9 cellular contexts compared by ENCODE assay signal in the genomic region with DNA sequence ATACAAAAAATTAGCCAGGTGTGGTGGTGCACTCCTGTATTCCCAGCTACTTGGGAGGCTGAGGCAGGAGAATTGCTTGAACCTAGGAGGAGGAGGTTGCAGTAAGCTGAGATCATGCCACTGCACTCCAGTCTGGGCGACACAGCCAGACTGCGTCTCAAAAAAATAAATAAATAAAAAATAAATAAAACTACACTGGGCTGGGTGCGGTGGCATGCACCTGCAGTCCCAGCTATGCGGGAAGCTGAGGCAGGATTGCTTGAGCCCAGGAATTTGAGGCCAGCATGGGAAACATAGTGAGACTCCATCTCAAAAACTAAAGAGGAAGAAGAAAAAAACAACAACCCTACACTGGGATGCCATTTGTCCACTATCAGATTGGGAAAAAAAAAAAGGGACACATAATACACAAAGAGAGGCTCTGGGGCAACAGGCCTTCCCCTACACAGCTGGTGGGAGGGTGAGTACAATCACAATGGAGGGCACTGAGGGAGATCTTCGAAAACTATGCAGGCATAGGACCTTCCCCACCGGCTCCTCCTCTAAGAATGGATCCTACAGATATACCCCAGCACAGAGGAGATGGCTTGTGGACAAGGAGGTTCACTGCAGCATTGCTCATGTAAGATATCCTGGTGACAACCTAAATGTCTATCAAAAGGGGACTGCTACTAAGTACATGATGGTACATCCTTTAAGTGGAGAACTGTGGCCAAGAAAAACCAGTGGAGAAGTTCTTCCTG. TPM values are rescaled to one million over a fixed set of nuclear protein-coding genes. Genes with fewer than 3 reads are reported as not detected.
DNase-seq lines count a peak whose midpoint lies in the region; ATAC-seq, FAIRE-seq and TF ChIP-seq lines count a peak whose summit lies in the region.
"Not testable (repeated sequence)": the region's sequence is repeated elsewhere in the genome, so short reads cannot be mapped to it uniquely, and the experiment has no call there.
"Had no signal": no experiment of that assay in that cellular context is flagged by ENCODE, and none has a peak within 500 bp of the region (broad histone marks: within the 10 kb centered on the region; RNA-seq: fewer than 3 reads in every experiment).

No MANE protein-coding gene starts in this region.

- not testable (repeated sequence) for H3K27me3 ChIP-seq in IMR-90 (ENCODE audit: control insufficient read depth, insufficient read depth, low read length); bronchial epithelial cell (ENCODE audit: control insufficient read depth, insufficient read depth, low read length); endothelial cell of umbilical vein (ENCODE audit: control insufficient read depth in 2 of 2, insufficient read depth in 2 of 2, low read length in 2 of 2); stomach

- not testable (repeated sequence) for TF ChIP-seq POLR2A in IMR-90 (IDR thresholded peaks at IDR 0.05; ENCODE audit: low read depth, low read length); endothelial cell of umbilical vein (IDR thresholded peaks at IDR 0.05; ENCODE audit: low read depth, low read length); stomach (IDR thresholded peaks at IDR 0.05)

- H2BK15ac ChIP-seq in IMR-90 (ENCODE audit: low read depth, low read length): not testable (repeated sequence)

- not testable (repeated sequence) for H2AK5ac ChIP-seq in IMR-90 (ENCODE audit: low read depth, low read length)

- peaks cover 19% of the 10 kb centered on the region in 2 experiments; a peak in 3 of 4 replicates for H3K79me1 ChIP-seq in IMR-90 (ENCODE audit: low read depth in 1 of 2, low read length in 2 of 2)

- TF ChIP-seq CTCF in IMR-90 (conservative IDR thresholded peaks at IDR 0.05; ENCODE audit: low read depth, low read length); bronchial epithelial cell (IDR thresholded peaks at IDR 0.05; ENCODE audit: insufficient read depth, low read length, severe bottlenecking); endothelial cell of umbilical vein (IDR thresholded peaks at IDR 0.05; ENCODE audit: extremely low read depth in 1 of 2, insufficient read depth in 1 of 2, low read depth in 1 of 2, low read length in 2 of 2); omental fat pad (IDR thresholded peaks at IDR 0.05); stomach (IDR thresholded peaks at IDR 0.05): not testable (repeated sequence)

- not testable (repeated sequence) for H3K14ac ChIP-seq in IMR-90 (replicated peaks; ENCODE audit: low read depth, low read length)

- not testable (repeated sequence) for ATAC-seq in IMR-90 (ENCODE audit: low read depth); left lobe of liver; omental fat pad (ENCODE audit: low FRiP score)

- not testable (repeated sequence) for H3K9me3 ChIP-seq in IMR-90 (ENCODE audit: control insufficient read depth, insufficient read depth, low read length); endothelial cell of umbilical vein (replicated peaks; ENCODE audit: control insufficient read depth, insufficient read depth, low read length); stomach

- not testable (repeated sequence) for H2BK5ac ChIP-seq in IMR-90 (ENCODE audit: low read depth, low read length, poor library complexity, severe bottlenecking)

- H3K56ac ChIP-seq in IMR-90 (ENCODE audit: extremely low read depth, insufficient read depth, low read length): not testable (repeated sequence)

- H3K4me2 ChIP-seq in IMR-90 (ENCODE audit: low read depth, low read length); endothelial cell of umbilical vein (ENCODE audit: insufficient read depth, low read length): not testable (repeated sequence)

- H3K9me1 ChIP-seq in IMR-90 (ENCODE audit: insufficient read depth, low read length); endothelial cell of umbilical vein (replicated peaks; ENCODE audit: control insufficient read depth, extremely low read depth, insufficient read depth, low read length): not testable (repeated sequence)

- H3K4ac ChIP-seq in IMR-90 (ENCODE audit: low read depth, low read length): not testable (repeated sequence)

- H3K23ac ChIP-seq in IMR-90 (ENCODE audit: low read depth, low read length): not testable (repeated sequence)

- H3K4me1 ChIP-seq in IMR-90 (ENCODE audit: control insufficient read depth, insufficient read depth, low read length); endothelial cell of umbilical vein (ENCODE audit: control insufficient read depth, extremely low read depth, insufficient read depth, low read length); stomach: not testable (repeated sequence)

- not testable (repeated sequence) for H3K27ac ChIP-seq in IMR-90 (ENCODE audit: insufficient read depth, low read length); endothelial cell of umbilical vein (ENCODE audit: insufficient read depth, low read depth, low read length); stomach

- H4K91ac ChIP-seq in IMR-90 (ENCODE audit: insufficient read depth, low read depth, low read length): not testable (repeated sequence)

- BruUV-seq in IMR-90 (replicated peaks; lab: Mats Ljungman, UMichigan); endothelial cell of umbilical vein (replicated peaks; lab: Mats Ljungman, UMichigan): not testable (repeated sequence)

- H3K36me3 ChIP-seq in IMR-90 (ENCODE audit: control insufficient read depth, insufficient read depth, low read length) (peaks cover 32% of the 10 kb centered on the region), bronchial epithelial cell (ENCODE audit: control insufficient read depth, insufficient read depth, low read length) (peaks cover 23% of the 10 kb centered on the region), endothelial cell of umbilical vein (ENCODE audit: control insufficient read depth in 2 of 2, extremely low read depth in 1 of 2, insufficient read depth in 2 of 2, low read length in 2 of 2) (peaks cover 6 to 38% of the 10 kb centered on the region in 2 experiments), stomach (peaks cover 47 to 73% (median 66%) of the 10 kb centered on the region in 4 donors)

- not testable (repeated sequence) for H2BK120ac ChIP-seq in IMR-90 (ENCODE audit: low read depth, low read length)

- H4K5ac ChIP-seq in IMR-90 (ENCODE audit: low read depth, low read length): not testable (repeated sequence)

- not testable (repeated sequence) for TF ChIP-seq EP300 in stomach (IDR thresholded peaks at IDR 0.05)

- CTCF ChIA-PET in IMR-90 (lab: Yijun Ruan, JAX): interaction anchor here (1.3 kb wide), 1 partner anchor 13 kb away, joined by 6 read pairs; no protein-coding TSS in a partner anchor
- CTCF ChIA-PET in endothelial cell of umbilical vein (lab: Charles Lee): interaction anchor here (0.7 to 2.1 kb wide), 2 partner anchors 13 to 20 kb away, joined by 3 to 13 read pairs; a partner anchor contains a TSS

- H4K20me1 ChIP-seq in IMR-90 (ENCODE audit: insufficient read depth, low read length); endothelial cell of umbilical vein (replicated peaks; ENCODE audit: control insufficient read depth, extremely low read depth, insufficient read depth, low read length): not testable (repeated sequence)

- FAIRE-seq in bronchial epithelial cell (lab: Jason Lieb, UNC) (peak; percentile 28), endothelial cell of umbilical vein (lab: Jason Lieb, UNC) (peak; percentile 59)

- POLR2A ChIA-PET in IMR-90 (lab: Charles Lee; ENCODE audit: unreplicated experiment); endothelial cell of umbilical vein (lab: Charles Lee): not testable (repeated sequence)

- peak overlapping the region; percentile 21 for H2AK9ac ChIP-seq in IMR-90 (replicated peaks; ENCODE audit: low read depth, low read length, poor library complexity)

- H3K4me3 ChIP-seq in IMR-90 (ENCODE audit: insufficient read depth, low read depth, low read length); bronchial epithelial cell (ENCODE audit: low read depth, low read length); endothelial cell of umbilical vein (replicated peaks in 1 of 3; ENCODE audit: insufficient read depth in 1 of 3, low read depth in 1 of 3, low read length in 3 of 3); stomach: not testable (repeated sequence)

- not testable (repeated sequence) for H3K18ac ChIP-seq in IMR-90 (ENCODE audit: low read depth, low read length)

- dilution Hi-C loops in IMR-90 (cut with HindIII; ENCODE audit: low sequenced_read_pairs, unreplicated experiment); endothelial cell of umbilical vein (cut with MboI; ENCODE audit: extremely low pct_ligation_motif_present, low sequenced_read_pairs): not testable (repeated sequence)

- H3K79me2 ChIP-seq in endothelial cell of umbilical vein (ENCODE audit: control insufficient read depth, insufficient read depth, low read length): not testable (repeated sequence)

- no CpG with 5 or more reads among the region's 6 CpGs for WGBS in IMR-90 (ENCODE audit: extremely low coverage in 2 of 2, insufficient read length in 1 of 2), 2 experiments
- 92 to 96% (median 94%) methylated on average over 6 of the region's 6 CpGs for WGBS in stomach, 5 donors

- DNase-seq in IMR-90; bronchial epithelial cell (ENCODE audit: low read depth); endothelial cell of umbilical vein (ENCODE audit: low read depth, low spot score): not testable (repeated sequence)
- peak; percentile 53 for DNase-seq in activated CD8-positive, alpha-beta memory T cell treated with anti-CD3 and anti-CD28 coated beads, Interleukin-2, amount 50 U/mL, for 48 hours
- DNase-seq in left lobe of liver (ENCODE audit: low spot score) (peak; percentile 42), omental fat pad (ENCODE audit: low spot score) (peak; percentile 22), stomach (peak; percentile 26)

- H2BK20ac ChIP-seq in IMR-90 (ENCODE audit: low read depth, low read length): not testable (repeated sequence)

- H4K8ac ChIP-seq in IMR-90 (ENCODE audit: low read depth in 2 of 2, low read length in 2 of 2): not testable (repeated sequence)

- in situ Hi-C loops in IMR-90 (cut with MboI; ENCODE audit: low sequenced_read_pairs): not testable (repeated sequence)

- H3K9ac ChIP-seq in IMR-90 (ENCODE audit: low read depth, low read length); endothelial cell of umbilical vein (replicated peaks; ENCODE audit: extremely low read depth, insufficient read depth, low read length): not testable (repeated sequence)

- not testable (repeated sequence) for H2AFZ ChIP-seq in IMR-90 (replicated peaks; ENCODE audit: low read length, poor library complexity); endothelial cell of umbilical vein (ENCODE audit: low read depth, low read length)

- intact Hi-C loops in IMR-90 (cut with micrococcal nuclease); stomach (cut with DNase I; ENCODE audit: low total_unique reads): not testable (repeated sequence)
- intact Hi-C loops in endothelial cell of umbilical vein (cut with micrococcal nuclease): loop anchor here (2.0 kb wide), 1 partner anchor 21 kb away; a partner anchor contains a TSS

- not testable (repeated sequence) for TF ChIP-seq RAD21 in IMR-90 (IDR thresholded peaks at IDR 0.05; ENCODE audit: low read length)

RNA-seq across cellular contexts. Expression of a gene that starts 20.3 kb away (rescaled TPM):
- total RNA-seq in IMR-90 (2012; rRNA removed) (25.3 and 28.3 TPM in 2 replicates), bronchial epithelial cell (30.1 and 38.7 TPM in 2 replicates), endothelial cell of umbilical vein (33.5 and 58.4 TPM in 2 replicates), left lobe of liver (23.0 TPM), omental fat pad (10 to 100 TPM; 22.9 to 63.6 (median 41.6) TPM), stomach (10 to 100 TPM; 19.2 to 66.6 (median 35.6) TPM)
- polyA plus RNA-seq in IMR-90 (2012; rRNA removed) (17.1 and 18.8 TPM in 2 replicates), endothelial cell of umbilical vein (21.1 and 23.0 TPM in 2 replicates), stomach (1 to 10 TPM; 3.3 to 8.8 (median 7.5) TPM)
- 8.8 and 12.8 TPM in 2 replicates for polyA plus RNA-seq in IMR-90 (2012; cell fraction: cytosol; rRNA removed)
- polyA plus RNA-seq in IMR-90 (2012; cell fraction: nucleus; rRNA removed; ENCODE audit: low replicate concordance): 23.2 and 44.6 TPM in 2 replicates
- polyA plus RNA-seq in endothelial cell of umbilical vein (2011; cell fraction: cytosol; rRNA removed): 21.2 and 23.0 TPM in 2 replicates
- 83.3 and 85.6 TPM in 2 replicates for polyA plus RNA-seq in endothelial cell of umbilical vein (2011; cell fraction: nucleus; rRNA removed)
- 14.1 and 20.8 TPM in 2 replicates for polyA plus RNA-seq in endothelial cell of umbilical vein (2012)
- polyA minus RNA-seq in endothelial cell of umbilical vein: 53.0 and 69.0 TPM in 2 replicates
- polyA minus RNA-seq in endothelial cell of umbilical vein (2011; cell fraction: cytosol; rRNA and poly(A)+ RNA removed): 13.5 TPM
- polyA minus RNA-seq in endothelial cell of umbilical vein (2011; cell fraction: nucleus; rRNA and poly(A)+ RNA removed): 78.3 and 105 TPM in 2 replicates

RNA-seq across cellular contexts. Expression of a gene that starts 33.0 kb away (rescaled TPM):
- under 0.01 TPM in 2 replicates for total RNA-seq in IMR-90 (2012; rRNA removed)
- polyA plus RNA-seq in IMR-90 (2012; rRNA removed): not detected in 2 replicates
- not detected in 2 replicates for polyA plus RNA-seq in IMR-90 (2012; cell fraction: cytosol; rRNA removed)
- not detected in 2 replicates for polyA plus RNA-seq in IMR-90 (2012; cell fraction: nucleus; rRNA removed; ENCODE audit: low replicate concordance)
- total RNA-seq in bronchial epithelial cell: 2,323 and 5,262 TPM in 2 replicates
- 1,319 and 2,019 TPM in 2 replicates for total RNA-seq in endothelial cell of umbilical vein
- polyA plus RNA-seq in endothelial cell of umbilical vein: under 0.01 and 206 TPM in 2 replicates
- under 0.01 TPM in 1 of 2 replicates, not detected in the other for polyA plus RNA-seq in endothelial cell of umbilical vein (2011; cell fraction: cytosol; rRNA removed)
- under 0.01 TPM in 2 replicates for polyA plus RNA-seq in endothelial cell of umbilical vein (2011; cell fraction: nucleus; rRNA removed)
- 123 TPM in 1 of 2 replicates, not detected in the other for polyA plus RNA-seq in endothelial cell of umbilical vein (2012)
- polyA minus RNA-seq in endothelial cell of umbilical vein: 9,566 and 13,963 TPM in 2 replicates
- 46,668 TPM for polyA minus RNA-seq in endothelial cell of umbilical vein (2011; cell fraction: cytosol; rRNA and poly(A)+ RNA removed)
- 60,677 and 87,675 TPM in 2 replicates for polyA minus RNA-seq in endothelial cell of umbilical vein (2011; cell fraction: nucleus; rRNA and poly(A)+ RNA removed)
- 1,159 TPM for total RNA-seq in left lobe of liver
- under 1 TPM; under 0.01 TPM for total RNA-seq in omental fat pad
- total RNA-seq in stomach: 1,000 to 10,000 TPM in 1 of 5 donors, under 1 TPM in 4; under 0.01 to 9,966 (median under 0.01) TPM
- polyA plus RNA-seq in stomach: not detected
- polyA plus RNA-seq: BJ, mammary epithelial cell had no signal
